Comparison of ENCODE assay signal across 13 cellular contexts in genomic region chr18:9950289-9951016, GRCh38. TPM values are rescaled to one million over a fixed set of nuclear protein-coding genes. Genes with fewer than 3 reads are reported as not detected.
DNase-seq lines count a peak whose midpoint lies in the region; TF ChIP-seq lines count a peak whose summit lies in the region.
"Had no signal": no experiment of that assay in that cellular context is flagged by ENCODE, and none has a peak within 500 bp of the region (broad histone marks: within the 10 kb centered on the region; RNA-seq: fewer than 3 reads in every experiment).

No MANE protein-coding gene starts in this region.

- H3K4me3 Mint-ChIP-seq in activated CD4-positive, alpha-beta T cell treated with anti-CD3 and anti-CD28 coated beads, Interleukin-2, amount 10 ng/mL, durations not matched to agents 24 days and 14 days, result no peak overlapping the region

- TF ChIP-seq POLR2A in sigmoid colon (IDR thresholded peaks at IDR 0.05), result no peak
- TF ChIP-seq POLR2A in spleen (IDR thresholded peaks at IDR 0.05), result no peak

- H3K4me1 ChIP-seq in sigmoid colon, result peaks cover 0 to 31% (median 14%) of the 10 kb centered on the region in 4 donors
- H3K4me1 ChIP-seq in spleen, result peaks cover 0 to 29% (median 6%) of the 10 kb centered on the region in 6 donors

- no peaks in the 10 kb centered on the region for H3K9me3 Mint-ChIP-seq in activated CD4-positive, alpha-beta T cell treated with anti-CD3 and anti-CD28 coated beads, Interleukin-2, amount 10 ng/mL, durations not matched to agents 24 days and 14 days

- H3K27ac ChIP-seq in sigmoid colon (peak overlapping the region in 2 of 4 donors; percentile 4 to 9), spleen (peak overlapping the region in 1 of 8 donors; percentile 20), RWPE1 (no peak overlapping the region)
- H3K27ac ChIP-seq: C4-2B, hepatocyte, tibial artery had no signal

- WGBS in sigmoid colon, 2 donors, result 74 to 77% methylated on average over 3 of the region's 3 CpGs
- 42 to 67% (median 63%) methylated on average over 3 of the region's 3 CpGs for WGBS in spleen, 5 donors

- H3K27me3 ChIP-seq in sigmoid colon (no peaks in the 10 kb centered on the region), spleen (replicated peaks in 1 of 7) (no peaks in the 10 kb centered on the region)
- H3K27me3 ChIP-seq: hepatocyte, tibial artery had no signal

- CTCF ChIA-PET in RWPE1 (lab: Yijun Ruan, JAX), result interaction anchor here (0.5 to 1.1 kb wide), 3 partner anchors 13 to 484 kb away, joined by 3 to 4 read pairs (median 3); no protein-coding TSS in a partner anchor

- POLR2A ChIA-PET in RWPE1 (lab: Yijun Ruan, JAX; ENCODE audit: low non-redundant PET), result no interaction called here

- in situ Hi-C loops in astrocyte of the spinal cord (cut with HindIII; ENCODE audit: low sequenced_read_pairs), result no loop called here

- DNase-seq in AG10803 (ENCODE audit: low read depth), result peak; percentile 37
- peak; percentile 41 for DNase-seq in HT-29 (ENCODE audit: low spot score)
- peak; percentile 65 for DNase-seq in astrocyte of the spinal cord (ENCODE audit: low read depth, low spot score)
- peak; percentile 83 for DNase-seq in kidney tubule cell (ENCODE audit: low spot score)
- no peak for DNase-seq in sigmoid colon
- no peak for DNase-seq in spleen
- no peak for DNase-seq in activated CD4-positive, alpha-beta T cell treated with anti-CD3 and anti-CD28 coated beads, Interleukin-2, amount 10 ng/mL, durations not matched to agents 24 days and 14 days
- no peak for DNase-seq in RWPE1 (ENCODE audit: low spot score)
- DNase-seq: activated naive CD4-positive, alpha-beta T cell; NCI-H748 treated with DMSO at 0.1 percent for 48 hours; tibial artery had no signal

- H3K4me3 ChIP-seq in AG10803 (ENCODE audit: low read length) (no peak overlapping the region), astrocyte of the spinal cord (ENCODE audit: low read depth, low read length) (no peak overlapping the region), sigmoid colon (no peak overlapping the region), spleen (no peak overlapping the region)
- H3K4me3 ChIP-seq: hepatocyte, tibial artery had no signal

- no peaks in the 10 kb centered on the region for H3K27me3 Mint-ChIP-seq in activated CD4-positive, alpha-beta T cell treated with anti-CD3 and anti-CD28 coated beads, Interleukin-2, amount 10 ng/mL, durations not matched to agents 24 days and 14 days

- peaks cover 6% of the 10 kb centered on the region for H3K4me1 Mint-ChIP-seq in activated CD4-positive, alpha-beta T cell treated with anti-CD3 and anti-CD28 coated beads, Interleukin-2, amount 10 ng/mL, durations not matched to agents 24 days and 14 days

- TF ChIP-seq CTCF in AG10803 (conservative IDR thresholded peaks at IDR 0.05; ENCODE audit: low read length) (no peak), astrocyte of the spinal cord (IDR thresholded peaks at IDR 0.05; ENCODE audit: low read depth, low read length) (no peak), sigmoid colon (IDR thresholded peaks at IDR 0.05) (no peak), spleen (IDR thresholded peaks at IDR 0.05 in 8 of 11, conservative IDR thresholded peaks at IDR 0.05 in 3 of 11) (no peak), RWPE1 (conservative IDR thresholded peaks at IDR 0.05; ENCODE audit: low read depth) (no peak)

- no peaks in the 10 kb centered on the region for H3K9me3 ChIP-seq in sigmoid colon
- H3K9me3 ChIP-seq in spleen, result no peaks in the 10 kb centered on the region
- H3K9me3 ChIP-seq: tibial artery had no signal

- peaks cover 50% of the 10 kb centered on the region for H3K36me3 Mint-ChIP-seq in activated CD4-positive, alpha-beta T cell treated with anti-CD3 and anti-CD28 coated beads, Interleukin-2, amount 10 ng/mL, durations not matched to agents 24 days and 14 days (ENCODE audit: low read depth)

- TF ChIP-seq EP300 in sigmoid colon (IDR thresholded peaks at IDR 0.05), result no peak

- H3K27ac Mint-ChIP-seq in activated CD4-positive, alpha-beta T cell treated with anti-CD3 and anti-CD28 coated beads, Interleukin-2, amount 10 ng/mL, durations not matched to agents 24 days and 14 days, result no peak overlapping the region

- H3K36me3 ChIP-seq in sigmoid colon (peaks cover 6 to 89% (median 15%) of the 10 kb centered on the region in 4 donors), spleen (peaks cover 2 to 100% (median 53%) of the 10 kb centered on the region in 6 donors)

- intact Hi-C loops in sigmoid colon (cut with DNase I) (loop anchor here (5.0 kb wide), 2 partner anchors 148 to 243 kb away; partner anchors contain the start of gene RAB31), spleen (cut with DNase I; ENCODE audit: low total_unique reads) (no loop called here)
- intact Hi-C loops in activated CD4-positive, alpha-beta T cell treated with anti-CD3 and anti-CD28 coated beads, Interleukin-2, amount 10 ng/mL, durations not matched to agents 24 days and 14 days (cut with micrococcal nuclease), result loop anchor here (5.0 kb wide), 1 partner anchor 33 kb away; no protein-coding TSS in a partner anchor

RNA-seq across cellular contexts. Expression of gene VAPA, which starts 36.6 kb away (rescaled TPM):
- 299 and 320 TPM in 2 replicates for total RNA-seq in HT-29 (2014; rRNA removed; shearing (Covaris generic))
- total RNA-seq in sigmoid colon, result 100 to 1,000 TPM; 252 to 336 (median 291) TPM
- polyA plus RNA-seq in sigmoid colon, result 100 to 1,000 TPM; 181 to 297 (median 233) TPM
- 100 to 1,000 TPM; 141 to 290 (median 205) TPM for total RNA-seq in spleen
- polyA plus RNA-seq in spleen, result 10 to 100 TPM; 53.1 to 92.5 (median 92.5) TPM
- total RNA-seq in activated CD4-positive, alpha-beta T cell treated with anti-CD3 and anti-CD28 coated beads, Interleukin-2, amount 10 ng/mL, durations not matched to agents 24 days and 14 days, result 182 and 196 TPM in 2 replicates

Comparison
In these comparisons a context has a peak if more than half of its experiments do, and no peak if none do; other contexts are left out.
1. DNase-seq: peak in AG10803 (single experiment), HT-29 (single experiment), astrocyte of the spinal cord (single experiment) and kidney tubule cell (single experiment); none in sigmoid colon (single experiment), spleen (single experiment), activated CD4-positive, alpha-beta T cell treated with anti-CD3 and anti-CD28 coated beads, Interleukin-2, amount 10 ng/mL, durations not matched to agents 24 days and 14 days (single experiment) and RWPE1 (single experiment).